Comparison of ENCODE assay signal across 12 cellular contexts in genomic region chr2:55555977-55556376, GRCh38. TPM values are rescaled to one million over a fixed set of nuclear protein-coding genes. Genes with fewer than 3 reads are reported as not detected.
DNase-seq lines count a peak whose midpoint lies in the region; FAIRE-seq and TF ChIP-seq lines count a peak whose summit lies in the region.
"Had no signal": no experiment of that assay in that cellular context is flagged by ENCODE, and none has a peak within 500 bp of the region (broad histone marks: within the 10 kb centered on the region; RNA-seq: fewer than 3 reads in every experiment).

No MANE protein-coding gene starts in this region.

- peak; percentile 8 for DNase-seq in GM04504 (ENCODE audit: low read depth)
- DNase-seq in RKO (ENCODE audit: low spot score): peak; percentile 19
- peak; percentile 25 for DNase-seq in fibroblast of the aortic adventitia (ENCODE audit: low read depth)
- DNase-seq in renal cortical epithelial cell (ENCODE audit: low read depth): peak; percentile 85
- DNase-seq in NCI-H524 (lab: John Stamatoyannopoulos, UW): no peak
- no peak for DNase-seq in HFFc6
- DNase-seq in H54 (ENCODE audit: insufficient read length, low spot score): no peak
- DNase-seq: NCI-H1048, NCI-H524 treated with DMSO at 0.1 percent for 48 hours, psoas muscle, SK-N-SH had no signal

- no peak for TF ChIP-seq POLR2A in H54 (IDR thresholded peaks at IDR 0.05; ENCODE audit: low read depth, low read length)

- H3K9me3 Mint-ChIP-seq in HFFc6: peaks cover 10% of the 10 kb centered on the region
- H3K9me3 Mint-ChIP-seq: activated T-helper 2 cell treated with anti-CD3 and anti-CD28 coated beads, Interferon-gamma antibody, Interleukin-2, Interleukin-4, amounts not matched to agents 10 μg/mL and 5 μg/mL and 100 μg/mL, durations not matched to agents 14 hours and 24 hours and 36 hours had no signal

- H3K27me3 Mint-ChIP-seq in HFFc6 (ENCODE audit: insufficient read depth): peaks cover 1% of the 10 kb centered on the region; the same call in 1 of the 2 replicates

- no peak overlapping the region for H3K4me3 ChIP-seq in fibroblast of the aortic adventitia (ENCODE audit: low read depth, low read length)
- H3K4me3 ChIP-seq: psoas muscle had no signal

- TF ChIP-seq CTCF in fibroblast of the aortic adventitia (IDR thresholded peaks at IDR 0.05; ENCODE audit: insufficient read depth, low read length) (no peak), HFFc6 (IDR thresholded peaks at IDR 0.05) (no peak)

- peaks cover 8% of the 10 kb centered on the region for H3K4me1 Mint-ChIP-seq in HFFc6 (ENCODE audit: low read depth)

- no peak overlapping the region for H3K27ac Mint-ChIP-seq in HFFc6
- H3K27ac Mint-ChIP-seq: activated T-helper 2 cell treated with anti-CD3 and anti-CD28 coated beads, Interferon-gamma antibody, Interleukin-2, Interleukin-4, amounts not matched to agents 10 μg/mL and 5 μg/mL and 100 μg/mL, durations not matched to agents 14 hours and 24 hours and 36 hours had no signal

- no peak for FAIRE-seq in H54 (lab: Jason Lieb, UNC)

- H3K4me3 Mint-ChIP-seq in HFFc6: no peak overlapping the region

- H3K36me3 Mint-ChIP-seq in HFFc6 (ENCODE audit: low read depth): peaks cover 28% of the 10 kb centered on the region

RNA-seq across cellular contexts. Expression of gene CFAP36, which starts 36.5 kb away (rescaled TPM):
- total RNA-seq in fibroblast of the aortic adventitia (ENCODE audit: low replicate concordance): 25.2 and 46.1 TPM in 2 replicates
- 24.3 and 47.3 TPM in 2 replicates for total RNA-seq in renal cortical epithelial cell
- total RNA-seq in HFFc6 (2021; fragmentation: NEBNext Ultra II Directional; extraction: Animal tissue kit (Norgen Biotek cat#: 25700)): 10 to 100 TPM; 28.2 to 33.0 (median 32.1) TPM

Comparison
In these comparisons a context has a peak if more than half of its experiments do, and no peak if none do; other contexts are left out.
1. DNase-seq: peak in GM04504 (single experiment), RKO (single experiment), fibroblast of the aortic adventitia (single experiment) and renal cortical epithelial cell (single experiment); none in NCI-H524 (0 of 2), HFFc6 (single experiment) and H54 (single experiment).